11 cellular contexts compared by ENCODE assay signal in the genomic region with DNA sequence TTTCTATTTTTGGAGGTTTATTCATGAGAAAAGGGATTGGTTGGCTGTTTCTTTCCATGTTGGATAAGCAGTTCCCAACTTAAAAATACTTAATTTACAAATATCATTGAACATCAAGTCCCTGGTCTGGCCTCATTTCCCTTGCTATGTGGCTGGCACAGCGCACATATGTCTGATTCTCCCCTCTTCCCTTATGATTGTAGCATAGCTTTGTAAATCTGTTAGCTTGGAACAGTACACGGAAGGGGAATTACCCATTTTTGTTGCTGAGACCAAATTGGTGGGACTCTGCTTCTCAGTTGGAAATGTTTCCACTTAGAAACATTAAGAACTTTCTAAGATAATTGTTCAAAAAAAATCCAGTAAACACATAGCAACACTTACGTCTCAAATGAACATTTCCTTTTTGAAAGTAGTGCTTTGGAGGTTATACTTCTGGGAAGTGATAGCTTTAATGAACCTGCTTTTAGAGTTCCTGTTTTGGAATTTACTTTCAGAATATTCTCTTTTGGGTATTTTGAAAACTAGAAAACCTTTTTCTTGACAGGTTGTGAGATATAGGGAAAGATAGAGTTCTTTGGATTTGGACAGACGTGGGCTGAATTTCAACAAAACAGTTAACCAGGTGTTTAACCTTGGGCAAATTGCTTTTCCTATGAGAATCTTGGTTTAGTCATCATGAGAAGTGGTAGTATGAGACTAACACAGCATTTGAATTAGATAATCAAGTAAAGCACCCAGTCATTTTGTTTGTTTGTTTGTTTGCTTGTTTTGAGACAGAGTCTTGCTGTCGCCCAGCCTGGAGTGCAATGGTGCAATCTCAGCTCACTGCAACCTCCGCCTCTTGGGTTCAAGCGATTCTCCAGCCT. TPM values are rescaled to one million over a fixed set of nuclear protein-coding genes. Genes with fewer than 3 reads are reported as not detected.
DNase-seq lines count a peak whose midpoint lies in the region; ATAC-seq and TF ChIP-seq lines count a peak whose summit lies in the region.
"Had no signal": no experiment of that assay in that cellular context is flagged by ENCODE, and none has a peak within 500 bp of the region (broad histone marks: within the 10 kb centered on the region; RNA-seq: fewer than 3 reads in every experiment).

No MANE protein-coding gene starts in this region.

- H3K9me3 ChIP-seq in CD4-positive, alpha-beta memory T cell (ENCODE audit: control insufficient read depth in 1 of 2, low read length in 2 of 2), result no peaks in the 10 kb centered on the region

- no peak overlapping the region for H3K4me3 ChIP-seq in CD4-positive, alpha-beta memory T cell (ENCODE audit: low read length in 2 of 2)
- H3K4me3 ChIP-seq: hepatocyte had no signal

- peaks cover 49% of the 10 kb centered on the region for H3K4me1 ChIP-seq in CD4-positive, alpha-beta memory T cell (ENCODE audit: insufficient read depth, low read length)

- no peaks in the 10 kb centered on the region for H3K36me3 ChIP-seq in CD4-positive, alpha-beta memory T cell (ENCODE audit: insufficient read depth, low read length)

- POLR2A ChIA-PET in CD4-positive, alpha-beta memory T cell (lab: Charles Lee; ENCODE audit: partially characterized antibody), result interaction anchor here (1.5 kb wide), 1 partner anchor 47 kb away, joined by 4 read pairs; the partner anchor contains the start of gene STIM2

- CTCF ChIA-PET in CD4-positive, alpha-beta memory T cell (lab: Charles Lee; ENCODE audit: partially characterized antibody), result interaction anchor here (0.6 kb wide), 1 partner anchor 232 kb away, joined by 3 read pairs; no protein-coding TSS in a partner anchor

- no peak for DNase-seq in CD4-positive, alpha-beta memory T cell
- no peak for DNase-seq in activated naive CD8-positive, alpha-beta T cell treated with anti-CD3 and anti-CD28 coated beads for 36 hours
- no peak for DNase-seq in nephron progenitor cell
- DNase-seq in activated CD8-positive, alpha-beta memory T cell treated with anti-CD3 and anti-CD28 coated beads, Interleukin-2, amount 50 U/mL, for 4 hours, result no peak
- DNase-seq: Kasumi-1, NCI-H2171 had no signal

- H3K27ac Mint-ChIP-seq in CD4-positive, alpha-beta memory T cell, result peak overlapping the region in 5 of 7 donors; percentile 11 to 77 (median 32)
- peak overlapping the region; percentile 61 for H3K27ac Mint-ChIP-seq in activated naive CD8-positive, alpha-beta T cell treated with anti-CD3 and anti-CD28 coated beads for 36 hours
- peak overlapping the region; percentile 22 for H3K27ac Mint-ChIP-seq in nephron progenitor cell

- no peak for TF ChIP-seq CTCF in nephron progenitor cell (IDR thresholded peaks at IDR 0.05)

- peaks cover 2 to 5% of the 10 kb centered on the region in 2 donors for H3K36me3 Mint-ChIP-seq in CD4-positive, alpha-beta memory T cell
- peaks cover 22% of the 10 kb centered on the region for H3K36me3 Mint-ChIP-seq in activated naive CD8-positive, alpha-beta T cell treated with anti-CD3 and anti-CD28 coated beads for 36 hours
- H3K36me3 Mint-ChIP-seq in nephron progenitor cell (ENCODE audit: low read depth), result no peaks in the 10 kb centered on the region

- H3K9me3 Mint-ChIP-seq in CD4-positive, alpha-beta memory T cell, result no peaks in the 10 kb centered on the region
- no peaks in the 10 kb centered on the region for H3K9me3 Mint-ChIP-seq in activated naive CD8-positive, alpha-beta T cell treated with anti-CD3 and anti-CD28 coated beads for 36 hours
- no peaks in the 10 kb centered on the region for H3K9me3 Mint-ChIP-seq in nephron progenitor cell

- no peaks in the 10 kb centered on the region for H3K27me3 Mint-ChIP-seq in CD4-positive, alpha-beta memory T cell
- no peaks in the 10 kb centered on the region for H3K27me3 Mint-ChIP-seq in activated naive CD8-positive, alpha-beta T cell treated with anti-CD3 and anti-CD28 coated beads for 36 hours
- no peaks in the 10 kb centered on the region for H3K27me3 Mint-ChIP-seq in nephron progenitor cell (ENCODE audit: low read depth, poor library complexity)
- H3K27me3 Mint-ChIP-seq: progenitor cell of endocrine pancreas had no signal

- peaks cover 54 to 81% (median 68%) of the 10 kb centered on the region in 4 donors for H3K4me1 Mint-ChIP-seq in CD4-positive, alpha-beta memory T cell
- H3K4me1 Mint-ChIP-seq in activated naive CD8-positive, alpha-beta T cell treated with anti-CD3 and anti-CD28 coated beads for 36 hours, result peaks cover 65% of the 10 kb centered on the region
- peaks cover 18% of the 10 kb centered on the region for H3K4me1 Mint-ChIP-seq in nephron progenitor cell

- no peaks in the 10 kb centered on the region for H3K27me3 ChIP-seq in CD4-positive, alpha-beta memory T cell (ENCODE audit: insufficient read depth, low read length)
- H3K27me3 ChIP-seq: hepatocyte had no signal

- intact Hi-C loops in CD4-positive, alpha-beta memory T cell (cut with micrococcal nuclease), result no loop called here

- no peak overlapping the region for H3K27ac ChIP-seq in CD4-positive, alpha-beta memory T cell (ENCODE audit: low read depth, low read length)
- H3K27ac ChIP-seq: hepatocyte had no signal

- H3K4me3 Mint-ChIP-seq in CD4-positive, alpha-beta memory T cell, result peak overlapping the region in 4 of 8 donors; percentile 10 to 55 (median 19)
- H3K4me3 Mint-ChIP-seq in activated naive CD8-positive, alpha-beta T cell treated with anti-CD3 and anti-CD28 coated beads for 36 hours, result no peak overlapping the region
- no peak overlapping the region for H3K4me3 Mint-ChIP-seq in nephron progenitor cell

- ATAC-seq in GM21529 (IDR thresholded peaks at IDR 0.05; ENCODE audit: unreplicated experiment) (peak; percentile 55), HG03342 (IDR thresholded peaks at IDR 0.05; ENCODE audit: unreplicated experiment) (no peak), HG03045 (IDR thresholded peaks at IDR 0.05; ENCODE audit: unreplicated experiment) (no peak)

RNA-seq across cellular contexts. Expression of gene STIM2, which starts 47.3 kb away (rescaled TPM):
- 10 to 100 TPM; 84.6 to 91.7 TPM for total RNA-seq in CD4-positive, alpha-beta memory T cell
- polyA plus RNA-seq in CD4-positive, alpha-beta memory T cell, result 10 to 100 TPM; 23.8 to 40.7 TPM
- 10 to 100 TPM; 41.8 to 45.1 TPM for total RNA-seq in activated naive CD8-positive, alpha-beta T cell treated with anti-CD3 and anti-CD28 coated beads for 36 hours
